In genomic region chr7:24227068-24227467, GRCh38 we compare ENCODE assay signal across 11 cellular contexts. TPM values are rescaled to one million over a fixed set of nuclear protein-coding genes. Genes with fewer than 3 reads are reported as not detected.
DNase-seq lines count a peak whose midpoint lies in the region; ATAC-seq and TF ChIP-seq lines count a peak whose summit lies in the region.
"Had no signal": no experiment of that assay in that cellular context is flagged by ENCODE, and none has a peak within 500 bp of the region (broad histone marks: within the 10 kb centered on the region; RNA-seq: fewer than 3 reads in every experiment).

No MANE protein-coding gene starts in this region.

- H3K36me3 Mint-ChIP-seq in activated CD8-positive, alpha-beta T cell treated with anti-CD3 and anti-CD28 coated beads, Interleukin-2, amount 10 ng/mL, durations not matched to agents 7 days and 5 days (ENCODE audit: low read depth) = no peaks in the 10 kb centered on the region
- H3K36me3 Mint-ChIP-seq in activated CD8-positive, alpha-beta T cell treated with anti-CD3 and anti-CD28 coated beads for 36 hours (ENCODE audit: low read depth) = no peaks in the 10 kb centered on the region
- no peaks in the 10 kb centered on the region for H3K36me3 Mint-ChIP-seq in stimulated activated effector memory CD8-positive, alpha-beta T cell treated with anti-CD3 and anti-CD28 coated beads, Interleukin-12 subunit alpha, Interleukin-12 subunit beta, amount 100 ng/mL, for 72 hours
- no peaks in the 10 kb centered on the region for H3K36me3 Mint-ChIP-seq in activated T-helper 1 cell treated with anti-CD3 and anti-CD28 coated beads, Interleukin-12 subunit alpha, Interleukin-12 subunit beta, Interleukin-2, Interleukin-4 antibody, amounts not matched to agents 30 ng/mL and 10 ng/mL and 1 ng/mL, durations not matched to agents 14 hours and 24 hours and 36 hours (ENCODE audit: low read depth)
- H3K36me3 Mint-ChIP-seq: WTC11 had no signal

- DNase-seq in activated CD8-positive, alpha-beta T cell treated with anti-CD3 and anti-CD28 coated beads, Interleukin-2, amount 10 ng/mL, durations not matched to agents 7 days and 5 days = no peak
- DNase-seq in activated CD8-positive, alpha-beta T cell treated with anti-CD3 and anti-CD28 coated beads for 36 hours = no peak
- no peak for DNase-seq in stimulated activated effector memory CD8-positive, alpha-beta T cell treated with anti-CD3 and anti-CD28 coated beads, Interleukin-12 subunit alpha, Interleukin-12 subunit beta, amount 100 ng/mL, for 72 hours (ENCODE audit: low spot score in 2 of 2)
- no peak for DNase-seq in NCI-H187 (lab: John Stamatoyannopoulos, UW)
- no peak for DNase-seq in NCI-H2029 treated with DMSO at 0.1 percent for 48 hours (lab: John Stamatoyannopoulos, UW)
- DNase-seq in activated T-helper 1 cell treated with anti-CD3 and anti-CD28 coated beads, Interleukin-12 subunit alpha, Interleukin-12 subunit beta, Interleukin-2, Interleukin-4 antibody, amounts not matched to agents 30 ng/mL and 10 ng/mL and 1 ng/mL, durations not matched to agents 14 hours and 24 hours and 36 hours (ENCODE audit: low spot score) = no peak
- DNase-seq: ACHN had no signal

- POLR2A ChIA-PET in activated CD8-positive, alpha-beta T cell treated with anti-CD3 and anti-CD28 coated beads, Interleukin-2, amount 10 ng/mL, durations not matched to agents 7 days and 5 days (lab: Charles Lee) = interaction anchor here (0.6 kb wide), 1 partner anchor 331 kb away, joined by 3 read pairs; no protein-coding TSS in a partner anchor
- POLR2A ChIA-PET in activated CD8-positive, alpha-beta T cell treated with anti-CD3 and anti-CD28 coated beads for 36 hours (lab: Charles Lee) = no interaction called here

- no peak overlapping the region for H3K4me3 Mint-ChIP-seq in activated CD8-positive, alpha-beta T cell treated with anti-CD3 and anti-CD28 coated beads, Interleukin-2, amount 10 ng/mL, durations not matched to agents 7 days and 5 days
- no peak overlapping the region for H3K4me3 Mint-ChIP-seq in activated CD8-positive, alpha-beta T cell treated with anti-CD3 and anti-CD28 coated beads for 36 hours
- H3K4me3 Mint-ChIP-seq in stimulated activated effector memory CD8-positive, alpha-beta T cell treated with anti-CD3 and anti-CD28 coated beads, Interleukin-12 subunit alpha, Interleukin-12 subunit beta, amount 100 ng/mL, for 72 hours = no peak overlapping the region
- H3K4me3 Mint-ChIP-seq in activated T-helper 1 cell treated with anti-CD3 and anti-CD28 coated beads, Interleukin-12 subunit alpha, Interleukin-12 subunit beta, Interleukin-2, Interleukin-4 antibody, amounts not matched to agents 30 ng/mL and 10 ng/mL and 1 ng/mL, durations not matched to agents 14 hours and 24 hours and 36 hours = no peak overlapping the region
- H3K4me3 Mint-ChIP-seq: WTC11 had no signal

- intact Hi-C loops in activated CD8-positive, alpha-beta T cell treated with anti-CD3 and anti-CD28 coated beads for 36 hours (cut with micrococcal nuclease) = no loop called here
- intact Hi-C loops in activated T-helper 1 cell treated with anti-CD3 and anti-CD28 coated beads, Interleukin-12 subunit alpha, Interleukin-12 subunit beta, Interleukin-2, Interleukin-4 antibody, amounts not matched to agents 30 ng/mL and 10 ng/mL and 1 ng/mL, durations not matched to agents 14 hours and 24 hours and 36 hours (cut with micrococcal nuclease) = no loop called here

- no peak for TF ChIP-seq CTCF in activated CD8-positive, alpha-beta T cell treated with anti-CD3 and anti-CD28 coated beads for 36 hours (IDR thresholded peaks at IDR 0.05)

- H3K4me1 Mint-ChIP-seq in activated CD8-positive, alpha-beta T cell treated with anti-CD3 and anti-CD28 coated beads, Interleukin-2, amount 10 ng/mL, durations not matched to agents 7 days and 5 days (ENCODE audit: low read depth) = peaks cover 15% of the 10 kb centered on the region
- peaks cover 16% of the 10 kb centered on the region for H3K4me1 Mint-ChIP-seq in activated CD8-positive, alpha-beta T cell treated with anti-CD3 and anti-CD28 coated beads for 36 hours (ENCODE audit: low read depth)
- H3K4me1 Mint-ChIP-seq in stimulated activated effector memory CD8-positive, alpha-beta T cell treated with anti-CD3 and anti-CD28 coated beads, Interleukin-12 subunit alpha, Interleukin-12 subunit beta, amount 100 ng/mL, for 72 hours = peaks cover 19% of the 10 kb centered on the region
- H3K4me1 Mint-ChIP-seq in activated T-helper 1 cell treated with anti-CD3 and anti-CD28 coated beads, Interleukin-12 subunit alpha, Interleukin-12 subunit beta, Interleukin-2, Interleukin-4 antibody, amounts not matched to agents 30 ng/mL and 10 ng/mL and 1 ng/mL, durations not matched to agents 14 hours and 24 hours and 36 hours (ENCODE audit: low read depth) = peaks cover 9% of the 10 kb centered on the region

- H3K27ac Mint-ChIP-seq in activated CD8-positive, alpha-beta T cell treated with anti-CD3 and anti-CD28 coated beads, Interleukin-2, amount 10 ng/mL, durations not matched to agents 7 days and 5 days = no peak overlapping the region
- H3K27ac Mint-ChIP-seq in activated CD8-positive, alpha-beta T cell treated with anti-CD3 and anti-CD28 coated beads for 36 hours = no peak overlapping the region
- H3K27ac Mint-ChIP-seq in stimulated activated effector memory CD8-positive, alpha-beta T cell treated with anti-CD3 and anti-CD28 coated beads, Interleukin-12 subunit alpha, Interleukin-12 subunit beta, amount 100 ng/mL, for 72 hours = no peak overlapping the region
- no peak overlapping the region for H3K27ac Mint-ChIP-seq in activated T-helper 1 cell treated with anti-CD3 and anti-CD28 coated beads, Interleukin-12 subunit alpha, Interleukin-12 subunit beta, Interleukin-2, Interleukin-4 antibody, amounts not matched to agents 30 ng/mL and 10 ng/mL and 1 ng/mL, durations not matched to agents 14 hours and 24 hours and 36 hours
- H3K27ac Mint-ChIP-seq: WTC11 had no signal

- H3K27me3 Mint-ChIP-seq in activated CD8-positive, alpha-beta T cell treated with anti-CD3 and anti-CD28 coated beads, Interleukin-2, amount 10 ng/mL, durations not matched to agents 7 days and 5 days (ENCODE audit: low read depth) = peaks cover 19% of the 10 kb centered on the region
- H3K27me3 Mint-ChIP-seq in activated CD8-positive, alpha-beta T cell treated with anti-CD3 and anti-CD28 coated beads for 36 hours = peaks cover 20% of the 10 kb centered on the region
- H3K27me3 Mint-ChIP-seq in activated T-helper 1 cell treated with anti-CD3 and anti-CD28 coated beads, Interleukin-12 subunit alpha, Interleukin-12 subunit beta, Interleukin-2, Interleukin-4 antibody, amounts not matched to agents 30 ng/mL and 10 ng/mL and 1 ng/mL, durations not matched to agents 14 hours and 24 hours and 36 hours (ENCODE audit: insufficient read depth) = no peaks in the 10 kb centered on the region

- CTCF ChIA-PET in activated CD8-positive, alpha-beta T cell treated with anti-CD3 and anti-CD28 coated beads, Interleukin-2, amount 10 ng/mL, durations not matched to agents 7 days and 5 days (lab: Charles Lee) = no interaction called here
- CTCF ChIA-PET in activated CD8-positive, alpha-beta T cell treated with anti-CD3 and anti-CD28 coated beads for 36 hours (lab: Charles Lee) = no interaction called here

- peak; percentile 23 for ATAC-seq in activated CD8-positive, alpha-beta T cell treated with anti-CD3 and anti-CD28 coated beads, Interleukin-2, amount 10 ng/mL, durations not matched to agents 7 days and 5 days
- ATAC-seq in activated CD8-positive, alpha-beta T cell treated with anti-CD3 and anti-CD28 coated beads for 36 hours = no peak
- ATAC-seq in GM21737 (IDR thresholded peaks at IDR 0.05; ENCODE audit: unreplicated experiment) (peak; percentile 39), HG03460 (IDR thresholded peaks at IDR 0.05; ENCODE audit: unreplicated experiment) (peak; percentile 52)
- ATAC-seq in stimulated activated effector memory CD8-positive, alpha-beta T cell treated with anti-CD3 and anti-CD28 coated beads, Interleukin-12 subunit alpha, Interleukin-12 subunit beta, amount 100 ng/mL, for 72 hours = peak; percentile 60
- ATAC-seq: HCT116 had no signal

- H3K9me3 Mint-ChIP-seq in activated CD8-positive, alpha-beta T cell treated with anti-CD3 and anti-CD28 coated beads, Interleukin-2, amount 10 ng/mL, durations not matched to agents 7 days and 5 days (ENCODE audit: insufficient read depth) = no peaks in the 10 kb centered on the region
- peaks cover 2% of the 10 kb centered on the region for H3K9me3 Mint-ChIP-seq in activated CD8-positive, alpha-beta T cell treated with anti-CD3 and anti-CD28 coated beads for 36 hours
- H3K9me3 Mint-ChIP-seq in stimulated activated effector memory CD8-positive, alpha-beta T cell treated with anti-CD3 and anti-CD28 coated beads, Interleukin-12 subunit alpha, Interleukin-12 subunit beta, amount 100 ng/mL, for 72 hours = peaks cover 7% of the 10 kb centered on the region
- peaks cover 20% of the 10 kb centered on the region for H3K9me3 Mint-ChIP-seq in activated T-helper 1 cell treated with anti-CD3 and anti-CD28 coated beads, Interleukin-12 subunit alpha, Interleukin-12 subunit beta, Interleukin-2, Interleukin-4 antibody, amounts not matched to agents 30 ng/mL and 10 ng/mL and 1 ng/mL, durations not matched to agents 14 hours and 24 hours and 36 hours

RNA-seq across cellular contexts. Expression of gene NPY, which starts 56.9 kb away (rescaled TPM):
- not detected for total RNA-seq in activated CD8-positive, alpha-beta T cell treated with anti-CD3 and anti-CD28 coated beads, Interleukin-2, amount 10 ng/mL, durations not matched to agents 7 days and 5 days
- total RNA-seq in activated CD8-positive, alpha-beta T cell treated with anti-CD3 and anti-CD28 coated beads for 36 hours = not detected
- not detected in 2 replicates for total RNA-seq in activated T-helper 1 cell treated with anti-CD3 and anti-CD28 coated beads, Interleukin-12 subunit alpha, Interleukin-12 subunit beta, Interleukin-2, Interleukin-4 antibody, amounts not matched to agents 30 ng/mL and 10 ng/mL and 1 ng/mL, durations not matched to agents 14 hours and 24 hours and 36 hours
